In genomic region chr19:14116918-14117578, GRCh38 we compare ENCODE assay signal across 8 cellular contexts. TPM values are rescaled to one million over a fixed set of nuclear protein-coding genes. Genes with fewer than 3 reads are reported as not detected.
DNase-seq lines count a peak whose midpoint lies in the region; ATAC-seq and TF ChIP-seq lines count a peak whose summit lies in the region.

No MANE protein-coding gene starts in this region.

- POLR2A ChIA-PET in activated CD8-positive, alpha-beta T cell treated with anti-CD3 and anti-CD28 coated beads, Interleukin-2, amount 10 ng/mL, durations not matched to agents 7 days and 5 days (lab: Charles Lee): interaction anchor here (0.7 to 1.2 kb wide), 2 partner anchors 20 to 964 kb away, joined by 3 to 5 read pairs; partner anchors contain the start of gene ASF1B

- no peaks in the 10 kb centered on the region for H3K27me3 Mint-ChIP-seq in activated CD8-positive, alpha-beta T cell treated with anti-CD3 and anti-CD28 coated beads, Interleukin-2, amount 10 ng/mL, durations not matched to agents 7 days and 5 days (ENCODE audit: low read depth)

- TF ChIP-seq POLR2A in prostate gland (IDR thresholded peaks at IDR 0.05): no peak

- peaks cover 8% of the 10 kb centered on the region for H3K4me1 ChIP-seq in prostate gland (replicated peaks)

- 0% methylated on average over 33 of the region's 33 CpGs for WGBS in prostate gland

- peaks cover 58% of the 10 kb centered on the region for H3K4me1 Mint-ChIP-seq in activated CD8-positive, alpha-beta T cell treated with anti-CD3 and anti-CD28 coated beads, Interleukin-2, amount 10 ng/mL, durations not matched to agents 7 days and 5 days (ENCODE audit: low read depth)

- H3K27ac ChIP-seq in prostate gland: peak overlapping the region; percentile 64 to 69

- intact Hi-C loops in prostate gland (cut with DNase I): loop anchor here (2.0 to 5.0 kb wide), 2 partner anchors 26 to 45 kb away; partner anchors contain the start of genes MISP3 and SAMD1

- peak; percentile 1 for TF ChIP-seq CTCF in GM12864 (IDR thresholded peaks at IDR 0.05; ENCODE audit: low read depth, low read length, missing control alignments)
- TF ChIP-seq CTCF in prostate gland (IDR thresholded peaks at IDR 0.05): no peak

- H3K4me3 ChIP-seq in GM12864 (ENCODE audit: low read depth, low read length): peak overlapping the region; percentile 84
- H3K4me3 ChIP-seq in prostate gland: peak overlapping the region; percentile 77 to 84

- H3K4me3 Mint-ChIP-seq in activated CD8-positive, alpha-beta T cell treated with anti-CD3 and anti-CD28 coated beads, Interleukin-2, amount 10 ng/mL, durations not matched to agents 7 days and 5 days: peak overlapping the region; percentile 89

- H3K36me3 Mint-ChIP-seq in activated CD8-positive, alpha-beta T cell treated with anti-CD3 and anti-CD28 coated beads, Interleukin-2, amount 10 ng/mL, durations not matched to agents 7 days and 5 days (ENCODE audit: low read depth): peaks cover 20% of the 10 kb centered on the region

- H3K27me3 ChIP-seq in prostate gland (replicated peaks; ENCODE audit: insufficient read depth): no peaks in the 10 kb centered on the region

- peak; percentile 3 for ATAC-seq in HG03097 (IDR thresholded peaks at IDR 0.05; ENCODE audit: low FRiP score, unreplicated experiment)
- peak; percentile 9 for ATAC-seq in activated CD8-positive, alpha-beta T cell treated with anti-CD3 and anti-CD28 coated beads, Interleukin-2, amount 10 ng/mL, durations not matched to agents 7 days and 5 days

- no peaks in the 10 kb centered on the region for H3K9me3 Mint-ChIP-seq in activated CD8-positive, alpha-beta T cell treated with anti-CD3 and anti-CD28 coated beads, Interleukin-2, amount 10 ng/mL, durations not matched to agents 7 days and 5 days (ENCODE audit: insufficient read depth)

- no peaks in the 10 kb centered on the region for H3K36me3 ChIP-seq in prostate gland

- peak overlapping the region; percentile 76 for H3K27ac Mint-ChIP-seq in activated CD8-positive, alpha-beta T cell treated with anti-CD3 and anti-CD28 coated beads, Interleukin-2, amount 10 ng/mL, durations not matched to agents 7 days and 5 days

- no peaks in the 10 kb centered on the region for H3K9me3 ChIP-seq in prostate gland

- CTCF ChIA-PET in activated CD8-positive, alpha-beta T cell treated with anti-CD3 and anti-CD28 coated beads, Interleukin-2, amount 10 ng/mL, durations not matched to agents 7 days and 5 days (lab: Charles Lee): interaction anchor here (0.7 to 6.2 kb wide), 9 partner anchors 9 to 66 kb away, joined by 3 to 45 read pairs (median 3); partner anchors contain the start of gene ASF1B

- DNase-seq in GM12864 (ENCODE audit: low read depth) (no peak), germinal center (ENCODE audit: low spot score) (peak; percentile 24), prostate gland (ENCODE audit: low spot score) (no peak), SW480 (ENCODE audit: low spot score) (no peak), AG08396 (ENCODE audit: low spot score) (no peak), NCI-H774 (lab: John Stamatoyannopoulos, UW) (no peak)
- no peak for DNase-seq in activated CD8-positive, alpha-beta T cell treated with anti-CD3 and anti-CD28 coated beads, Interleukin-2, amount 10 ng/mL, durations not matched to agents 7 days and 5 days

RNA-seq across cellular contexts. Expression of gene PRKACA, which starts 0.5 kb away (rescaled TPM):
- total RNA-seq in activated CD8-positive, alpha-beta T cell treated with anti-CD3 and anti-CD28 coated beads, Interleukin-2, amount 10 ng/mL, durations not matched to agents 7 days and 5 days: 10 to 100 TPM; 69.2 to 72.4 TPM
- total RNA-seq in prostate gland: 100 to 1,000 TPM in 1 of 2 donors, 10 to 100 TPM in 1; 34.8 to 106 TPM

RNA-seq across cellular contexts. Expression of gene ASF1B, which starts 19.3 kb away (rescaled TPM):
- 100 to 1,000 TPM; 131 TPM for total RNA-seq in activated CD8-positive, alpha-beta T cell treated with anti-CD3 and anti-CD28 coated beads, Interleukin-2, amount 10 ng/mL, durations not matched to agents 7 days and 5 days
- total RNA-seq in prostate gland: 10 to 100 TPM in 1 of 2 donors, 1 to 10 TPM in 1; 5.1 to 19.7 TPM

RNA-seq across cellular contexts. Expression of gene SAMD1, which starts 26.5 kb away (rescaled TPM):
- total RNA-seq in activated CD8-positive, alpha-beta T cell treated with anti-CD3 and anti-CD28 coated beads, Interleukin-2, amount 10 ng/mL, durations not matched to agents 7 days and 5 days: 10 to 100 TPM; 72.0 to 76.1 TPM
- 10 to 100 TPM; 25.4 to 48.2 TPM for total RNA-seq in prostate gland

RNA-seq across cellular contexts. Expression of gene C19orf67, which starts 31.5 kb away (rescaled TPM):
- total RNA-seq in activated CD8-positive, alpha-beta T cell treated with anti-CD3 and anti-CD28 coated beads, Interleukin-2, amount 10 ng/mL, durations not matched to agents 7 days and 5 days: not detected
- total RNA-seq in prostate gland: under 1 TPM in 1 of 2 donors, not detected in 1; 0.97 TPM

RNA-seq across cellular contexts. Expression of gene MISP3, which starts 44.5 kb away (rescaled TPM):
- total RNA-seq in activated CD8-positive, alpha-beta T cell treated with anti-CD3 and anti-CD28 coated beads, Interleukin-2, amount 10 ng/mL, durations not matched to agents 7 days and 5 days: 1 to 10 TPM; 1.0 to 1.1 TPM
- total RNA-seq in prostate gland: 10 to 100 TPM; 12.4 to 17.2 TPM

Comparison
In these comparisons a context has a peak if more than half of its experiments do, and no peak if none do; other contexts are left out.
1. RNA of gene ASF1B, which starts 19.3 kb away (total RNA-seq): 131 TPM in activated CD8-positive, alpha-beta T cell treated with anti-CD3 and anti-CD28 coated beads, Interleukin-2, amount 10 ng/mL, durations not matched to agents 7 days and 5 days; 5.1 to 19.7 TPM in prostate gland; every median in the first group is over 4 times any median in the second.